9 cellular contexts compared by ENCODE assay signal in the genomic region with DNA sequence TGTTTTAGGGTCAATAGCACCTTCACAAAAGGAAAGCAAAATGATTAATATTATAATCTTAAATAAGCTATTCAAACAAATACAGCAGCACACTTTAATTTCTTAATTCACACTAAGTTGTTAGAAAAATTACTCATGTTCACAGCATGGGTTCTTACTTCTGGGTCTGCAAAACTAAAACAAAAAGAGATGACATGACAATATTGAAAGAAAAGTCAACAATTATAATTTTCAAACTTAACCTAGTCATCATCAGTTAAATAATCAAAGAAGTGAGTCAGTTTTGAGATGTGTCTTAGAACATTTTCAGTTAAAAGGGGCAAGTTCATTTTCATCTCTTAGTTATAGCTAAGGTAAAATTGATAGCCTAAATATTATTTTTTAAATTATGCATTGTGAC. TPM values are rescaled to one million over a fixed set of nuclear protein-coding genes. Genes with fewer than 3 reads are reported as not detected.
"Had no signal": no experiment of that assay in that cellular context is flagged by ENCODE, and none has a peak within 500 bp of the region (broad histone marks: within the 10 kb centered on the region; RNA-seq: fewer than 3 reads in every experiment).

No MANE protein-coding gene starts in this region.

- H3K27ac ChIP-seq: KMS-11 had no signal

- H3K9ac ChIP-seq: KMS-11 had no signal

- H3K4me2 ChIP-seq: GM23338, KMS-11 had no signal

- H2AFZ ChIP-seq: GM23338 had no signal

- H3K4me1 Mint-ChIP-seq: GM23338 had no signal

- DNase-seq: H9, HCEC 1CT, KBM-7 had no signal

- H3K27ac Mint-ChIP-seq: GM23338, H9 had no signal

- FAIRE-seq: H1, H54, HTR-8/SVneo had no signal

- H3K4me3 Mint-ChIP-seq: GM23338, H9 had no signal

- ATAC-seq: GM23338 had no signal

- H3K4me3 ChIP-seq: GM23338 had no signal

- H3K9me3 Mint-ChIP-seq: GM23338, H9 had no signal

RNA-seq across cellular contexts. Expression of a gene that starts 47.7 kb away (rescaled TPM):
- total RNA-seq: HT-29 had no signal
